In the genomic region with DNA sequence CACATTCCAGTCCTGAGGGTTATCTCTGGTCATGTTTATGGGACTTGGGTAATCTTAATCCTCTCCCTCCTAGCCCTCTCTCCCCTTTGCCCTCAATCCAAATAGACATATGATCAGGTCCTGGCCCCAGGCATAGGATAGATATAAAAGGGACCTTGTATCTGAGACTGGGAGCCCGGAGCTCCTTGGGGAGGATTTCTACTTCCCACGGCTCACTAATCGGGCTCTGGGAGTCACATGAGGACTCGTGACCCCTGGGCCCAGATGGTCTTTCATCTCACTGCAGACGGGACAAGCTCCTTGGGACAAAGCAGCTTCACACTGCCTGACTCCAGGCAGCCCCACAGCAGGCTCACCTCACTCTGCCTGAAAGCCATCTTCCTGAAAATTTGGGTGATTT, we compare ENCODE assay signal across 24 cellular contexts.
"Had no signal": no experiment of that assay in that cellular context is flagged by ENCODE, and none has a peak within 500 bp of the region (broad histone marks: within the 10 kb centered on the region; RNA-seq: fewer than 3 reads in every experiment).

No MANE protein-coding gene starts in this region.

- H3K36me3 Mint-ChIP-seq: immature natural killer cell; memory B cell; mesothelial cell of epicardium; natural killer cell; stimulated activated memory B cell treated with anti-CD40 and anti-IgM and Interleukin-4, amounts not matched to agents 10 μg/mL and 1 μg/mL and 100 μg/mL, for 72 hours had no signal

- ATAC-seq: esophagus mucosa, gastrocnemius medialis, lower lobe of right lung, natural killer cell, pancreas, sciatic nerve had no signal

- H3K4me1 Mint-ChIP-seq: immature natural killer cell, natural killer cell had no signal

- H3K27ac Mint-ChIP-seq: immature natural killer cell; memory B cell; mesothelial cell of epicardium; natural killer cell; stimulated activated memory B cell treated with anti-CD40 and anti-IgM and Interleukin-4, amounts not matched to agents 10 μg/mL and 1 μg/mL and 100 μg/mL, for 72 hours had no signal

- H3K36me3 ChIP-seq: gastrocnemius medialis, left ventricle myocardium inferior, lower lobe of right lung, pancreas, prostate gland, spleen, stomach, thoracic aorta, transverse colon had no signal

- H3K9me3 ChIP-seq: gastrocnemius medialis, left ventricle myocardium inferior, lower lobe of right lung, pancreas, prostate gland, spleen, stomach, thoracic aorta, transverse colon had no signal

- H3K4me3 ChIP-seq: dorsolateral prefrontal cortex, gastrocnemius medialis, left ventricle myocardium inferior, lower lobe of right lung, pancreas, prostate gland, spleen, stomach, thoracic aorta, transverse colon had no signal

- H3K27ac ChIP-seq: gastrocnemius medialis, left ventricle myocardium inferior, lower lobe of right lung, pancreas, prostate gland, spleen, stomach, thoracic aorta, transverse colon had no signal

- H3K27me3 ChIP-seq: dorsolateral prefrontal cortex, gastrocnemius medialis, pancreas, transverse colon had no signal

- H3K4me1 ChIP-seq: gastrocnemius medialis, lower lobe of right lung, prostate gland, stomach, transverse colon had no signal

- DNase-seq: cortex of kidney; dorsolateral prefrontal cortex; effector CD8-positive, alpha-beta T cell; gastrocnemius medialis; glutamatergic neuron; immature natural killer cell; left ventricle myocardium inferior; lower lobe of right lung; natural killer cell; occipital lobe; pancreas; spleen; stimulated activated CD4-positive, alpha-beta T cell treated with anti-CD3 and anti-CD28 coated beads, Interleukin-15, amount 100 ng/mL, for 24 hours; stimulated activated CD4-positive, alpha-beta T cell treated with anti-CD3 and anti-CD28 coated beads, Interleukin-1b, Interleukin-23, amount 100 ng/mL, for 48 hours; stimulated activated CD4-positive, alpha-beta T cell treated with anti-CD3 and anti-CD28 coated beads, Interleukin-4, amount 100 ng/mL, for 24 hours; stomach; transverse colon had no signal

- H3K9me3 Mint-ChIP-seq: immature natural killer cell; memory B cell; mesothelial cell of epicardium; natural killer cell; stimulated activated memory B cell treated with anti-CD40 and anti-IgM and Interleukin-4, amounts not matched to agents 10 μg/mL and 1 μg/mL and 100 μg/mL, for 72 hours had no signal

- H3K4me3 Mint-ChIP-seq: immature natural killer cell; memory B cell; mesothelial cell of epicardium; natural killer cell; stimulated activated memory B cell treated with anti-CD40 and anti-IgM and Interleukin-4, amounts not matched to agents 10 μg/mL and 1 μg/mL and 100 μg/mL, for 72 hours had no signal
